In the genomic region with DNA sequence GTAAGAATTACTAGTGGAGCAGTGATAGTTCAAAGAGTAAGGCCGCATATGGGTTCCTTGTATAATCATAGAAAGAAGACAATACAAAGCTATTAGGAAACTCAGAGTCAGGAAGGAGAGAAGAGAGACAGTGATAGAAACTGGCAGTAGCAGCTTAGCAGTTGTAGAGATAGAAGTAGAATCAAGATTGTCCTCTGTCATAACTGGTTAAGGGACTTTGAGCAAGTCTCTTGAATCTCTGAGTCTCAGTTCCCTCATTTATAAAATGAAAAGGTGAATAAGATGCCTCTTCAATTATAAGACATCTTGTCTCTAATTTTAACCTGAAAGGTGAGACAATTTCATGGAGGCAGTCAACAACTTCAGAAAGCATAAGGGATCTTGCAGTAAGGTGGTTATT, we compare ENCODE assay signal across 1 cellular context.
TF ChIP-seq lines count a peak whose summit lies in the region.

No MANE protein-coding gene starts in this region.

TF ChIP-seq in endothelial cell of umbilical vein, 7 proteins besides CTCF, POLR2A, EP300 and RAD21:
- TF ChIP-seq MYC (IDR thresholded peaks at IDR 0.05; ENCODE audit: low read depth, low read length) = no peak
- no peak for TF ChIP-seq FOS (IDR thresholded peaks at IDR 0.05; ENCODE audit: borderline replicate concordance, insufficient read depth, low read length)
- TF ChIP-seq EZH2 (IDR thresholded peaks at IDR 0.05; ENCODE audit: borderline replicate concordance, low read depth, low read length, severe bottlenecking) = no peak
- no peak for TF ChIP-seq MAX (IDR thresholded peaks at IDR 0.05; ENCODE audit: insufficient read depth, insufficient read length)
- TF ChIP-seq POLR2AphosphoS5 (IDR thresholded peaks at IDR 0.05; ENCODE audit: insufficient read depth, low read depth, low read length) = no peak
- no peak for TF ChIP-seq JUN (IDR thresholded peaks at IDR 0.05; ENCODE audit: borderline replicate concordance, insufficient read depth, insufficient read length, low read depth)
- TF ChIP-seq GATA2 (IDR thresholded peaks at IDR 0.05; ENCODE audit: insufficient read depth, insufficient read length, low read depth, low read length) = no peak
TF ChIP-seq in endothelial cell of umbilical vein: peak in this region for 0.
